ENCODE assay signal across 1 cellular context in the genomic region with DNA sequence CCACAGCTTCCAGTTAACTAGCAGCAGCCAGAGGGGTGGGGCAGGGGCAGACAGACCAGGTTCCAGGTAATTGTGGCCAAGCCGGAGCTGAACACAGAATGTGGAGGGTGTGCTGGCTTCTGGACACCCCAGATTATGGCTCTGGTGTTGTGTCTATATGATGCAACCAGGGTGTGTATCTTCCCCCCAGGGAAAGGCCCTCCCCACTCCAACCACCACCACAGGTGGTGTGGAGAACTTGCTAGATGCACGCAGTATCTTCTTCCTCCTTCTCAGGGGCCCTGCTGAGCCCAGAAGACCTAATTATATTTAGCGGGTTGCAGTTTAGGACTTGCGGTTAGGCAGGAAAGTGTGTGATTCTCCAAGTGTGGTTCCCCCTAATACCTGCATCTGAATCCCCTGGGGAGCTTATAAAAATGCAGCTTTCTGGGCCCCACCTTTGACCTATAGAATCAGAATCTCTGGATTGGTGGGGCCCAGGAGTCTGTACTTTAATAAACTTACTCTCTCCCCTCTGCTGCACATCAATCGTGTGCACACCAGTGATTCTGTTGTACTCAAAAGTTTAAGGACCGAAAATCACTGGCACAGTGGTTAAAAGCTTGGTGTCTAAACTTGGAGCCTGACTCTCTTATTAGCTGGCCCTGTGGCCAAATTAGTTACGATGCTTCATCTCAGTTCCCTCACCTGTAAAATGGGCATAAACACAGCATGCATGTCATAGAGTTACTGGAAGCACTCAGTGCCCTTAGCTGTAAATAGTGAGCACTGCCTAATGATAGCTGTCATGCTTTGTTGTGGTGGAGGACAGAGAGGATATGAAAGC.
TF ChIP-seq lines count a peak whose summit lies in the region.

No MANE protein-coding gene starts in this region.

TF ChIP-seq in HepG2, 621 proteins besides CTCF, POLR2A, EP300 and RAD21 (continued from another document):
- TF ChIP-seq, protein P1, sequence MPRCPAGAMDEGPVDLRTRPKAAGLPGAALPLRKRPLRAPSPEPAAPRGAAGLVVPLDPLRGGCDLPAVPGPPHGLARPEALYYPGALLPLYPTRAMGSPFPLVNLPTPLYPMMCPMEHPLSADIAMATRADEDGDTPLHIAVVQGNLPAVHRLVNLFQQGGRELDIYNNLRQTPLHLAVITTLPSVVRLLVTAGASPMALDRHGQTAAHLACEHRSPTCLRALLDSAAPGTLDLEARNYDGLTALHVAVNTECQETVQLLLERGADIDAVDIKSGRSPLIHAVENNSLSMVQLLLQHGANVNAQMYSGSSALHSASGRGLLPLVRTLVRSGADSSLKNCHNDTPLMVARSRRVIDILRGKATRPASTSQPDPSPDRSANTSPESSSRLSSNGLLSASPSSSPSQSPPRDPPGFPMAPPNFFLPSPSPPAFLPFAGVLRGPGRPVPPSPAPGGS (CRISPR knock-in tag; IDR thresholded peaks at IDR 0.05) = no peak
- TF ChIP-seq MYNN (CRISPR knock-in tag; IDR thresholded peaks at IDR 0.05; ENCODE audit: low read depth) (no peak), ZNF629 (CRISPR knock-in tag; conservative IDR thresholded peaks at IDR 0.05) (0 out of 2 replicates have a peak, but pooled peaks have one; percentile 17), HOXA3 (CRISPR knock-in tag; IDR thresholded peaks at IDR 0.05) (no peak), ZNF354B (CRISPR knock-in tag; IDR thresholded peaks at IDR 0.05) (no peak)
